ENCODE assay signal across 26 cellular contexts in genomic region chr2:164777847-164778246, GRCh38.
"Had no signal": no experiment of that assay in that cellular context is flagged by ENCODE, and none has a peak within 500 bp of the region (broad histone marks: within the 10 kb centered on the region; RNA-seq: fewer than 3 reads in every experiment).

No MANE protein-coding gene starts in this region.

- H3K27ac Mint-ChIP-seq: activated CD4-positive, alpha-beta memory T cell treated with anti-CD3 and anti-CD28 coated beads for 36 hours; activated CD4-positive, alpha-beta T cell treated with anti-CD3 and anti-CD28 coated beads, Interleukin-2, amount 10 ng/mL, durations not matched to agents 7 days and 5 days; activated naive CD4-positive, alpha-beta T cell treated with anti-CD3 and anti-CD28 coated beads, Interleukin-2, amount 50 U/mL, for 72 hours; activated naive CD8-positive, alpha-beta T cell treated with anti-CD3 and anti-CD28 coated beads, Interleukin-2, amount 50 U/mL, for 24 hours; IgD-negative memory B cell; T-helper 17 cell had no signal

- H3K4me3 Mint-ChIP-seq: activated CD4-positive, alpha-beta memory T cell treated with anti-CD3 and anti-CD28 coated beads for 36 hours; activated CD4-positive, alpha-beta T cell treated with anti-CD3 and anti-CD28 coated beads, Interleukin-2, amount 10 ng/mL, durations not matched to agents 7 days and 5 days; activated naive CD8-positive, alpha-beta T cell treated with anti-CD3 and anti-CD28 coated beads, Interleukin-2, amount 50 U/mL, for 24 hours; activated T-cell treated with anti-CD3 and anti-CD28 coated beads, Interleukin-2, amount 50 U/mL, for 4 hours; IgD-negative memory B cell; T-helper 17 cell had no signal

- DNase-seq: activated CD4-positive, alpha-beta memory T cell treated with anti-CD3 and anti-CD28 coated beads for 36 hours; activated CD4-positive, alpha-beta T cell treated with anti-CD3 and anti-CD28 coated beads, Interleukin-2, amount 10 ng/mL, durations not matched to agents 7 days and 5 days; activated CD4-positive, CD25-positive, alpha-beta regulatory T cell; activated CD8-positive, alpha-beta memory T cell treated with anti-CD3 and anti-CD28 coated beads for 24 hours; activated effector memory CD4-positive, alpha-beta T cell treated with anti-CD3 and anti-CD28 coated beads, Interleukin-2, amount 50 U/mL, for 16 hours; activated naive CD4-positive, alpha-beta T cell treated with Interleukin-2 at 50 U/mL for 16 hours; activated naive CD8-positive, alpha-beta T cell treated with anti-CD3 and anti-CD28 coated beads, Interleukin-2, amount 50 U/mL, for 24 hours; activated T-cell treated with anti-CD3 and anti-CD28 coated beads, Interleukin-2, amount 50 U/mL, for 4 hours; brain microvascular endothelial cell; KG1; NCI-H1092 treated with DMSO at 0.1 percent for 48 hours; NCI-H1417 treated with DMSO at 0.1 percent for 48 hours; NCI-H1694 treated with DMSO at 0.1 percent for 48 hours; NCI-H2029 treated with DMSO at 0.1 percent for 48 hours; NCI-H345; NCI-H510A; NCI-H526 treated with DMSO at 0.1 percent for 48 hours; NK-92 treated with Interleukin-12 subunit alpha and Interleukin-12 subunit beta, amount 100 ng/mL, for 24 hours; PC-3; SHP77; T-helper 17 cell; T1000 had no signal

- ATAC-seq: activated naive CD4-positive, alpha-beta T cell treated with anti-CD3 and anti-CD28 coated beads, Interleukin-2, amount 50 U/mL, for 72 hours; activated naive CD8-positive, alpha-beta T cell treated with anti-CD3 and anti-CD28 coated beads, Interleukin-2, amount 50 U/mL, for 24 hours; activated T-cell treated with anti-CD3 and anti-CD28 coated beads, Interleukin-2, amount 50 U/mL, for 4 hours; PC-3; T-helper 17 cell had no signal

- H3K4me3 ChIP-seq: cardiac muscle cell, SJSA1 had no signal

- H3K27me3 Mint-ChIP-seq: activated CD4-positive, alpha-beta memory T cell treated with anti-CD3 and anti-CD28 coated beads for 36 hours; activated CD4-positive, alpha-beta T cell treated with anti-CD3 and anti-CD28 coated beads, Interleukin-2, amount 10 ng/mL, durations not matched to agents 7 days and 5 days; activated naive CD8-positive, alpha-beta T cell treated with anti-CD3 and anti-CD28 coated beads, Interleukin-2, amount 50 U/mL, for 24 hours; IgD-negative memory B cell; T-helper 17 cell had no signal

- H3K4me1 ChIP-seq: SJSA1 had no signal

- H3K9me3 ChIP-seq: SJSA1 had no signal

- H3K4me1 Mint-ChIP-seq: activated CD4-positive, alpha-beta T cell treated with anti-CD3 and anti-CD28 coated beads, Interleukin-2, amount 10 ng/mL, durations not matched to agents 7 days and 5 days; activated naive CD8-positive, alpha-beta T cell treated with anti-CD3 and anti-CD28 coated beads, Interleukin-2, amount 50 U/mL, for 24 hours; T-helper 17 cell had no signal

- H3K36me3 ChIP-seq: brain microvascular endothelial cell, cardiac muscle cell, SJSA1 had no signal

- H3K27me3 ChIP-seq: brain microvascular endothelial cell, SJSA1 had no signal

- H3K27ac ChIP-seq: brain microvascular endothelial cell, cardiac muscle cell, SJSA1 had no signal

- H3K36me3 Mint-ChIP-seq: activated CD4-positive, alpha-beta memory T cell treated with anti-CD3 and anti-CD28 coated beads for 36 hours; activated naive CD4-positive, alpha-beta T cell treated with anti-CD3 and anti-CD28 coated beads, Interleukin-2, amount 50 U/mL, for 72 hours had no signal

- H3K9me3 Mint-ChIP-seq: activated CD4-positive, alpha-beta memory T cell treated with anti-CD3 and anti-CD28 coated beads for 36 hours; activated CD4-positive, alpha-beta T cell treated with anti-CD3 and anti-CD28 coated beads, Interleukin-2, amount 10 ng/mL, durations not matched to agents 7 days and 5 days; activated naive CD8-positive, alpha-beta T cell treated with anti-CD3 and anti-CD28 coated beads, Interleukin-2, amount 50 U/mL, for 24 hours; activated T-cell treated with anti-CD3 and anti-CD28 coated beads, Interleukin-2, amount 50 U/mL, for 4 hours; IgD-negative memory B cell had no signal
